Comparison of ENCODE assay signal across 23 cellular contexts in genomic region chr10:10490187-10490980, GRCh38.
"Had no signal": no experiment of that assay in that cellular context is flagged by ENCODE, and none has a peak within 500 bp of the region (broad histone marks: within the 10 kb centered on the region; RNA-seq: fewer than 3 reads in every experiment).

No MANE protein-coding gene starts in this region.

- H3K27me3 ChIP-seq: foreskin keratinocyte, neural progenitor cell, testis, tibial nerve, upper lobe of right lung, vagina had no signal

- H3K4me1 ChIP-seq: foreskin keratinocyte, left ventricle myocardium inferior, lower lobe of right lung, pancreas, tibial nerve, upper lobe of right lung, vagina had no signal

- H3K36me3 Mint-ChIP-seq: memory B cell; natural killer cell treated with Interleukin-12 subunit alpha and Interleukin-12 subunit beta and Interleukin-15 and Interleukin-18, amount 100 ng/mL, for 72 hours; neural progenitor cell had no signal

- FAIRE-seq: endometrium, kidney, pancreas had no signal

- H3K4me3 Mint-ChIP-seq: memory B cell; natural killer cell treated with Interleukin-12 subunit alpha and Interleukin-12 subunit beta and Interleukin-15 and Interleukin-18, amount 100 ng/mL, for 72 hours; neural progenitor cell had no signal

- H3K4me1 Mint-ChIP-seq: memory B cell, neural progenitor cell had no signal

- H2AFZ ChIP-seq: neural progenitor cell had no signal

- ATAC-seq: esophagus mucosa; foreskin keratinocyte; left cardiac atrium; lower lobe of right lung; natural killer cell treated with Interleukin-12 subunit alpha and Interleukin-12 subunit beta and Interleukin-15 and Interleukin-18, amount 100 ng/mL, for 72 hours; pancreas; right cardiac atrium; stimulated activated naive CD8-positive, alpha-beta T cell treated with anti-CD3 and anti-CD28 coated beads, Interleukin-15, Interleukin-2, amounts not matched to agents 100 U/mL and 50 U/mL, for 24 hours; upper lobe of right lung had no signal

- H3K4me3 ChIP-seq: left ventricle myocardium inferior, lower lobe of right lung, neural progenitor cell, pancreas, smooth muscle cell, testis, tibial nerve, upper lobe of right lung, vagina had no signal

- H3K9ac ChIP-seq: neural progenitor cell had no signal

- H3K9me3 ChIP-seq: left ventricle myocardium inferior, lower lobe of right lung, pancreas, testis, tibial nerve, upper lobe of right lung, vagina had no signal

- H3K27ac Mint-ChIP-seq: memory B cell; natural killer cell treated with Interleukin-12 subunit alpha and Interleukin-12 subunit beta and Interleukin-15 and Interleukin-18, amount 100 ng/mL, for 72 hours; neural progenitor cell; progenitor cell of endocrine pancreas had no signal

- H3K4me2 ChIP-seq: neural progenitor cell, smooth muscle cell had no signal

- H3K27ac ChIP-seq: foreskin keratinocyte, left ventricle myocardium inferior, lower lobe of right lung, neural progenitor cell, pancreas, testis, tibial nerve, upper lobe of right lung, vagina had no signal

- H3K36me3 ChIP-seq: left ventricle myocardium inferior, lower lobe of right lung, neural progenitor cell, pancreas, tibial nerve, upper lobe of right lung, vagina had no signal

- DNase-seq: effector memory CD4-positive, alpha-beta T cell; foreskin keratinocyte; kidney; left cardiac atrium; left ventricle myocardium inferior; lower lobe of right lung; midbrain; nucleus accumbens; pancreas; right cardiac atrium; stimulated activated CD4-positive, alpha-beta T cell treated with anti-CD3 and anti-CD28 coated beads, Interleukin-2, amount 100 ng/mL, for 48 hours; stimulated activated naive CD8-positive, alpha-beta T cell treated with anti-CD3 and anti-CD28 coated beads, Interleukin-15, Interleukin-2, amounts not matched to agents 100 U/mL and 50 U/mL, for 24 hours; testis; upper lobe of right lung had no signal

- H3K9me3 Mint-ChIP-seq: memory B cell; natural killer cell treated with Interleukin-12 subunit alpha and Interleukin-12 subunit beta and Interleukin-15 and Interleukin-18, amount 100 ng/mL, for 72 hours; neural progenitor cell had no signal

- H3K27me3 Mint-ChIP-seq: memory B cell had no signal
